Comparison of ENCODE assay signal across 8 cellular contexts in genomic region chr2:72694715-72695496, GRCh38.
DNase-seq lines count a peak whose midpoint lies in the region; ATAC-seq, FAIRE-seq and TF ChIP-seq lines count a peak whose summit lies in the region.

No MANE protein-coding gene starts in this region.

- no peaks in the 10 kb centered on the region for H3K27me3 Mint-ChIP-seq in Caco-2 (ENCODE audit: insufficient read depth, unreplicated experiment)

- no TSS peak for BruUV-seq in Caco-2 (replicated peaks; lab: Mats Ljungman, UMichigan)

- H3K9me3 Mint-ChIP-seq in Caco-2 (ENCODE audit: unreplicated experiment) = no peaks in the 10 kb centered on the region

- TF ChIP-seq CTCF in Caco-2 (IDR thresholded peaks at IDR 0.05; ENCODE audit: insufficient read depth in 1 of 2, low read depth in 1 of 2, low read length in 1 of 2, severe bottlenecking in 1 of 2, unreplicated experiment in 1 of 2) (no peak), foreskin keratinocyte (conservative IDR thresholded peaks at IDR 0.05) (no peak)

- H3K36me3 ChIP-seq in Caco-2 (ENCODE audit: control insufficient read depth, insufficient read depth, low read length) (no peaks in the 10 kb centered on the region), muscle layer of duodenum (ENCODE audit: control insufficient read depth in 1 of 2, insufficient read depth in 2 of 2, low read length in 2 of 2) (no peaks in the 10 kb centered on the region)

- DNase-seq in Caco-2 (peak; percentile 32 to 55), NCI-H2029 (lab: John Stamatoyannopoulos, UW) (peak; percentile 79), dermis microvascular lymphatic vessel endothelial cell (ENCODE audit: low read depth in 2 of 2) (peak; percentile 50 to 73), COLO829 (ENCODE audit: low spot score) (no peak), ureter (ENCODE audit: low spot score) (no peak), RCC 7860 (ENCODE audit: low spot score) (no peak), foreskin keratinocyte (no peak)

- H3K9me3 ChIP-seq in Caco-2 = no peaks in the 10 kb centered on the region
- H3K9me3 ChIP-seq in muscle layer of duodenum (ENCODE audit: control insufficient read depth in 1 of 2, low read length in 2 of 2) = no peaks in the 10 kb centered on the region

- no peak overlapping the region for H3K4me3 Mint-ChIP-seq in Caco-2 (ENCODE audit: unreplicated experiment)

- CTCF ChIA-PET in Caco-2 (lab: Charles Lee) = no interaction called here

- H3K27me3 ChIP-seq in Caco-2 (replicated peaks; ENCODE audit: control insufficient read depth, insufficient read depth, low read length) = no peaks in the 10 kb centered on the region
- H3K27me3 ChIP-seq in muscle layer of duodenum (ENCODE audit: low read depth, low read length) = no peaks in the 10 kb centered on the region
- no peaks in the 10 kb centered on the region for H3K27me3 ChIP-seq in foreskin keratinocyte

- H3K27ac Mint-ChIP-seq in Caco-2 (ENCODE audit: unreplicated experiment) = no peak overlapping the region

- H3K4me1 ChIP-seq in Caco-2 (peaks cover 10% of the 10 kb centered on the region), muscle layer of duodenum (ENCODE audit: control insufficient read depth in 1 of 2, insufficient read depth in 2 of 2, low read length in 2 of 2) (peaks cover under 1 to 20% of the 10 kb centered on the region in 2 donors), foreskin keratinocyte (no peaks in the 10 kb centered on the region)

- no peak for FAIRE-seq in RCC 7860 (lab: Jason Lieb, UNC)

- no peak for ATAC-seq in foreskin keratinocyte

- peaks cover 6% of the 10 kb centered on the region for H3K36me3 Mint-ChIP-seq in Caco-2 (ENCODE audit: insufficient read depth, unreplicated experiment)

- POLR2A ChIA-PET in Caco-2 (lab: Charles Lee) = no interaction called here

- no peak overlapping the region for H3K27ac ChIP-seq in muscle layer of duodenum (ENCODE audit: low read length)
- no peak overlapping the region for H3K27ac ChIP-seq in foreskin keratinocyte

- H3K4me3 ChIP-seq in Caco-2 (ENCODE audit: low read depth, low read length) (no peak overlapping the region), muscle layer of duodenum (ENCODE audit: low read depth in 1 of 2, low read length in 2 of 2) (peak overlapping the region; percentile 1 to 31)

- intact Hi-C loops in Caco-2 (cut with micrococcal nuclease; ENCODE audit: unreplicated experiment) = no loop called here

- H3K4me1 Mint-ChIP-seq in Caco-2 (ENCODE audit: low read depth, unreplicated experiment) = peaks cover 21% of the 10 kb centered on the region

Comparison
In these comparisons a context has a peak if more than half of its experiments do, and no peak if none do; other contexts are left out.
1. DNase-seq: peak in Caco-2 (2 of 2), NCI-H2029 (single experiment) and dermis microvascular lymphatic vessel endothelial cell (2 of 2); none in COLO829 (single experiment), ureter (single experiment), RCC 7860 (single experiment) and foreskin keratinocyte (0 of 2).